31 cellular contexts compared by ENCODE assay signal in genomic region chr1:246176126-246177024, GRCh38.
A peak's percentile ranks its signal among the peaks of the same experiment; 100 is the strongest.
DNase-seq lines count a peak whose midpoint lies in the region; ATAC-seq, FAIRE-seq and TF ChIP-seq lines count a peak whose summit lies in the region.
"Had no signal": no experiment of that assay in that cellular context is flagged by ENCODE, and none has a peak within 500 bp of the region (broad histone marks: within the 10 kb centered on the region; RNA-seq: fewer than 3 reads in every experiment).

No MANE protein-coding gene starts in this region.

- H3K9me3 ChIP-seq in CD8-positive, alpha-beta memory T cell (ENCODE audit: low read length), result no peaks in the 10 kb centered on the region
- H3K9me3 ChIP-seq: spleen, suprapubic skin, uterus had no signal

- no CpG with 5 or more reads among the region's 11 CpGs for WGBS in mesendoderm (ENCODE audit: extremely low coverage, insufficient coverage, low lambda C conversion rate)

- H3K4me3 Mint-ChIP-seq in CD8-positive, alpha-beta memory T cell, result no peak overlapping the region
- H3K4me3 Mint-ChIP-seq: activated B cell treated with CpG ODN at 0.5 μM for 24 hours; activated CD4-positive, alpha-beta memory T cell treated with anti-CD3 and anti-CD28 coated beads, Interleukin-2, amount 10 ng/mL, durations not matched to agents 7 days and 5 days; naive thymus-derived CD4-positive, alpha-beta T cell; stimulated activated memory B cell treated with anti-CD40 and anti-IgM and Interleukin-4, amounts not matched to agents 10 μg/mL and 1 μg/mL and 100 μg/mL, for 72 hours had no signal

- H3K27ac Mint-ChIP-seq in CD8-positive, alpha-beta memory T cell, result no peak overlapping the region
- H3K27ac Mint-ChIP-seq: activated B cell treated with CpG ODN at 0.5 μM for 24 hours; activated CD4-positive, alpha-beta memory T cell treated with anti-CD3 and anti-CD28 coated beads, Interleukin-2, amount 10 ng/mL, durations not matched to agents 7 days and 5 days; naive thymus-derived CD4-positive, alpha-beta T cell; stimulated activated memory B cell treated with anti-CD40 and anti-IgM and Interleukin-4, amounts not matched to agents 10 μg/mL and 1 μg/mL and 100 μg/mL, for 72 hours had no signal

- no peak overlapping the region for H4K8ac ChIP-seq in mesendoderm (ENCODE audit: low read depth, low read length)

- H4K5ac ChIP-seq in mesendoderm (ENCODE audit: low read length), result no peak overlapping the region

- H3K56ac ChIP-seq in mesendoderm (ENCODE audit: low read length), result no peak overlapping the region

- POLR2A ChIA-PET in CD8-positive, alpha-beta memory T cell (lab: Charles Lee), result no interaction called here

- H2BK15ac ChIP-seq in mesendoderm (replicated peaks; ENCODE audit: low read depth), result no peak overlapping the region

- DNase-seq in CD8-positive, alpha-beta memory T cell, result no peak
- peak; percentile 27 for DNase-seq in M059J (ENCODE audit: low read depth)
- DNase-seq in bronchial epithelial cell (ENCODE audit: low read depth), result peak; percentile 53
- DNase-seq in mesendoderm, result peak; percentile 22
- no peak for DNase-seq in HTR-8/SVneo (ENCODE audit: insufficient read length, low spot score)
- no peak for DNase-seq in activated CD8-positive, alpha-beta memory T cell treated with anti-CD3 and anti-CD28 coated beads, Interleukin-2, amount 50 U/mL, for 48 hours
- DNase-seq: ACHN; activated B cell treated with CpG ODN at 0.5 μM for 24 hours; activated CD4-positive, alpha-beta memory T cell treated with anti-CD3 and anti-CD28 coated beads, Interleukin-2, amount 10 ng/mL, durations not matched to agents 7 days and 5 days; activated gamma-delta T cell; activated T-cell treated with anti-CD3 and anti-CD28 coated beads for 4 hours; C1 segment of cervical spinal cord; dermis blood vessel endothelial cell; naive thymus-derived CD4-positive, alpha-beta T cell; NCI-H1105; NCI-H2081; NCI-H446; occipital lobe; retina; spleen; stimulated activated CD4-positive, alpha-beta T cell treated with anti-CD3 and anti-CD28 coated beads, Interleukin-2, amount 100 ng/mL, for 48 hours; T-helper 9 cell; uterus had no signal

- no peak for ATAC-seq in HG02884 (IDR thresholded peaks at IDR 0.05; ENCODE audit: unreplicated experiment)
- no peak for ATAC-seq in HG02970 (IDR thresholded peaks at IDR 0.05; ENCODE audit: low FRiP score, unreplicated experiment)
- ATAC-seq: HCT116; naive thymus-derived CD4-positive, alpha-beta T cell; Right ventricle myocardium inferior; stimulated activated memory B cell treated with anti-CD40 and anti-IgM and Interleukin-4, amounts not matched to agents 10 μg/mL and 1 μg/mL and 100 μg/mL, for 72 hours had no signal

- no peak overlapping the region for H3K9ac ChIP-seq in mesendoderm (ENCODE audit: low read length)

- peaks cover 0 to 2% (median 0%) of the 10 kb centered on the region in 5 donors for H3K9me3 Mint-ChIP-seq in CD8-positive, alpha-beta memory T cell
- H3K9me3 Mint-ChIP-seq: activated B cell treated with CpG ODN at 0.5 μM for 24 hours; activated CD4-positive, alpha-beta memory T cell treated with anti-CD3 and anti-CD28 coated beads, Interleukin-2, amount 10 ng/mL, durations not matched to agents 7 days and 5 days had no signal

- no peak overlapping the region for H3K4me3 ChIP-seq in CD8-positive, alpha-beta memory T cell (ENCODE audit: low read length)
- no peak overlapping the region for H3K4me3 ChIP-seq in bronchial epithelial cell (ENCODE audit: low read depth, low read length)
- H3K4me3 ChIP-seq in mesendoderm (ENCODE audit: low read length), result no peak overlapping the region
- H3K4me3 ChIP-seq: spleen, suprapubic skin, uterus had no signal

- H3K4ac ChIP-seq in mesendoderm (ENCODE audit: low read depth, low read length), result no peak overlapping the region

- peaks cover 18 to 31% (median 20%) of the 10 kb centered on the region in 3 donors for H3K36me3 Mint-ChIP-seq in CD8-positive, alpha-beta memory T cell

- peaks cover 0 to 2% (median 0%) of the 10 kb centered on the region in 3 donors for H3K4me1 Mint-ChIP-seq in CD8-positive, alpha-beta memory T cell
- H3K4me1 Mint-ChIP-seq: activated B cell treated with CpG ODN at 0.5 μM for 24 hours; activated CD4-positive, alpha-beta memory T cell treated with anti-CD3 and anti-CD28 coated beads, Interleukin-2, amount 10 ng/mL, durations not matched to agents 7 days and 5 days; stimulated activated memory B cell treated with anti-CD40 and anti-IgM and Interleukin-4, amounts not matched to agents 10 μg/mL and 1 μg/mL and 100 μg/mL, for 72 hours had no signal

- no peaks in the 10 kb centered on the region for H3K36me3 ChIP-seq in CD8-positive, alpha-beta memory T cell (ENCODE audit: insufficient read depth, low read length)
- H3K36me3 ChIP-seq in bronchial epithelial cell (ENCODE audit: control insufficient read depth, insufficient read depth, low read length) (no peaks in the 10 kb centered on the region), mesendoderm (ENCODE audit: control insufficient read depth, insufficient read depth, low read length) (no peaks in the 10 kb centered on the region)
- H3K36me3 ChIP-seq: spleen, suprapubic skin, uterus had no signal

- H2BK120ac ChIP-seq in mesendoderm (ENCODE audit: low read depth, low read length), result no peak overlapping the region

- H3K4me2 ChIP-seq in mesendoderm (ENCODE audit: low read length), result no peak overlapping the region

- FAIRE-seq in bronchial epithelial cell (lab: Jason Lieb, UNC) (no peak), HTR-8/SVneo (lab: Jason Lieb, UNC) (no peak)
- FAIRE-seq: GM12891, keratinocyte had no signal

- H3K79me2 ChIP-seq in mesendoderm (ENCODE audit: control insufficient read depth, insufficient read depth, low read length), result no peaks in the 10 kb centered on the region

- no peaks in the 10 kb centered on the region for H3K27me3 Mint-ChIP-seq in CD8-positive, alpha-beta memory T cell
- H3K27me3 Mint-ChIP-seq: activated B cell treated with CpG ODN at 0.5 μM for 24 hours; activated CD4-positive, alpha-beta memory T cell treated with anti-CD3 and anti-CD28 coated beads, Interleukin-2, amount 10 ng/mL, durations not matched to agents 7 days and 5 days; naive thymus-derived CD4-positive, alpha-beta T cell; stimulated activated memory B cell treated with anti-CD40 and anti-IgM and Interleukin-4, amounts not matched to agents 10 μg/mL and 1 μg/mL and 100 μg/mL, for 72 hours had no signal

- H3K79me1 ChIP-seq in mesendoderm (ENCODE audit: low read length), result no peaks in the 10 kb centered on the region

- H3K23ac ChIP-seq in mesendoderm (ENCODE audit: low read length), result no peak overlapping the region

- no peak overlapping the region for H2BK5ac ChIP-seq in mesendoderm (ENCODE audit: low read length)

- no peaks in the 10 kb centered on the region for H3K4me1 ChIP-seq in CD8-positive, alpha-beta memory T cell (ENCODE audit: insufficient read depth, low read length)
- H3K4me1 ChIP-seq in mesendoderm (ENCODE audit: control insufficient read depth, low read depth, low read length), result no peaks in the 10 kb centered on the region
- H3K4me1 ChIP-seq: suprapubic skin, uterus had no signal

- no peaks in the 10 kb centered on the region for H3K27me3 ChIP-seq in CD8-positive, alpha-beta memory T cell (ENCODE audit: insufficient read depth, low read length, poor library complexity, severe bottlenecking)
- H3K27me3 ChIP-seq in bronchial epithelial cell (ENCODE audit: control insufficient read depth, insufficient read depth, low read length) (no peaks in the 10 kb centered on the region), mesendoderm (ENCODE audit: insufficient read depth, low read length, poor library complexity) (no peaks in the 10 kb centered on the region)
- H3K27me3 ChIP-seq: spleen, suprapubic skin, uterus had no signal

- no peak overlapping the region for H3K18ac ChIP-seq in mesendoderm (ENCODE audit: low read length)

- no peak for TF ChIP-seq CTCF in bronchial epithelial cell (IDR thresholded peaks at IDR 0.05; ENCODE audit: insufficient read depth, low read length, severe bottlenecking)

- H2AK5ac ChIP-seq in mesendoderm (ENCODE audit: low read length), result no peak overlapping the region

- CTCF ChIA-PET in CD8-positive, alpha-beta memory T cell (lab: Charles Lee), result no interaction called here

- peak overlapping the region; percentile 28 for H3K27ac ChIP-seq in CD8-positive, alpha-beta memory T cell (ENCODE audit: low read depth, low read length)
- no peak overlapping the region for H3K27ac ChIP-seq in mesendoderm (ENCODE audit: low read depth, low read length)
- H3K27ac ChIP-seq: spleen, suprapubic skin, uterus had no signal

Comparison
In these comparisons a context has a peak if more than half of its experiments do, and no peak if none do; other contexts are left out.
1. DNase-seq: peak in M059J (single experiment), bronchial epithelial cell (single experiment) and mesendoderm (single experiment); none in CD8-positive, alpha-beta memory T cell (0 of 5), HTR-8/SVneo (single experiment) and activated CD8-positive, alpha-beta memory T cell treated with anti-CD3 and anti-CD28 coated beads, Interleukin-2, amount 50 U/mL, for 48 hours (single experiment).